2 cellular contexts compared by ENCODE assay signal in the genomic region with DNA sequence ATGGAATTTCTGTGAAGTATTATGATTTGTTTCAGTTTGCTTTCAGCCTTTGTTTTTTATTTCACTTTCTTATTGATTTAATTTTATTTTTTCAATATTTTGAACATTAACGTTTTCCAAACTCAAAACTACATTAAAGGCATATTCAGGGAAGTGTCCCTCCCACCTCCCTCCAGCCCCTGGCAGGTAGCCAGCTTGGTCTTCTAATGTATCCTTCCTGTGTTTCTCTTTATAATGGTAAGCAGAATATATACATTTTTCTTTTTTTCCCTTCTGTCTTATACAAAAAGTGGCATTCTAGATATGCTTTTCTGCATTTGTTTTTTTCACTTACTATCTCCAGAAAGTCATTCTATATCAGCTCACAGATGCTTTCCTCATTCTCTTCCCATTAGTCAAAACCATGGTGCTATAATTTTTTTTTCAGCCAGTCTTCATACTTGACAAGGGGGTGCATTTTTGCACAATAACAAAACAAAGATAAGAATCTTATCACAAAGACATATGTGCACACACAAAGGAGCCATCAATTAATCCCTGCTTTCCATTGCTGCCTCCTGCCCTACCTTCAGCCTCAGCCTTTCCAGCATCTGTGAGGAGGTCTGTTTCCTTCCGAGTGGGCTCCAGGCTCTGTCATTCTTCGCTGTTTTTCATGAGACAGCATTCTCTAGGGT.
TF ChIP-seq lines count a peak whose summit lies in the region.

No MANE protein-coding gene starts in this region.

TF ChIP-seq in SK-N-SH, 30 proteins besides CTCF, POLR2A, EP300 and RAD21:
- no peak for TF ChIP-seq RCOR1 (IDR thresholded peaks at IDR 0.05; ENCODE audit: low read length)
- TF ChIP-seq NFIC (IDR thresholded peaks at IDR 0.05; ENCODE audit: borderline replicate concordance): peak; percentile 61; the same call in 1 of the 2 replicates
- peak; percentile 48 for TF ChIP-seq GATA2 (CRISPR knock-in tag; IDR thresholded peaks at IDR 0.05)
- TF ChIP-seq GABPA (IDR thresholded peaks at IDR 0.05; ENCODE audit: low read depth): no peak
- peak; percentile 48; the same call in 1 of the 2 replicates for TF ChIP-seq JUND (IDR thresholded peaks at IDR 0.05)
- peak; percentile 61; the same call in 1 of the 2 replicates for TF ChIP-seq TCF12 (IDR thresholded peaks at IDR 0.05)
- TF ChIP-seq FOSL2 (IDR thresholded peaks at IDR 0.05; ENCODE audit: borderline replicate concordance, low read depth): peak; percentile 22; the same call in 1 of the 2 replicates
- TF ChIP-seq, protein P1, sequence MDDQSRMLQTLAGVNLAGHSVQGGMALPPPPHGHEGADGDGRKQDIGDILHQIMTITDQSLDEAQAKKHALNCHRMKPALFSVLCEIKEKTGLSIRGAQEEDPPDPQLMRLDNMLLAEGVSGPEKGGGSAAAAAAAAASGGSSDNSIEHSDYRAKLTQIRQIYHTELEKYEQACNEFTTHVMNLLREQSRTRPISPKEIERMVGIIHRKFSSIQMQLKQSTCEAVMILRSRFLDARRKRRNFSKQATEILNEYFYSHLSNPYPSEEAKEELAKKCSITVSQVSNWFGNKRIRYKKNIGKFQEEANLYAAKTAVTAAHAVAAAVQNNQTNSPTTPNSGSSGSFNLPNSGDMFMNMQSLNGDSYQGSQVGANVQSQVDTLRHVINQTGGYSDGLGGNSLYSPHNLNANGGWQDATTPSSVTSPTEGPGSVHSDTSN (IDR thresholded peaks at IDR 0.05): peak; percentile 14; the same call in 1 of the 2 replicates

TF ChIP-seq in endothelial cell of umbilical vein, 7 proteins besides CTCF, POLR2A, EP300 and RAD21:
- peak; percentile 81 for TF ChIP-seq POLR2AphosphoS5 (IDR thresholded peaks at IDR 0.05; ENCODE audit: insufficient read depth, low read depth, low read length)
- TF ChIP-seq EZH2 (IDR thresholded peaks at IDR 0.05; ENCODE audit: borderline replicate concordance, low read depth, low read length, severe bottlenecking): no peak
- TF ChIP-seq GATA2 (IDR thresholded peaks at IDR 0.05; ENCODE audit: insufficient read depth, insufficient read length, low read depth, low read length): peak; percentile 99
- TF ChIP-seq, protein P2, sequence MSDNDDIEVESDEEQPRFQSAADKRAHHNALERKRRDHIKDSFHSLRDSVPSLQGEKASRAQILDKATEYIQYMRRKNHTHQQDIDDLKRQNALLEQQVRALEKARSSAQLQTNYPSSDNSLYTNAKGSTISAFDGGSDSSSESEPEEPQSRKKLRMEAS (IDR thresholded peaks at IDR 0.05; ENCODE audit: insufficient read depth, insufficient read length): no peak
- peak; percentile 81 for TF ChIP-seq JUN (IDR thresholded peaks at IDR 0.05; ENCODE audit: borderline replicate concordance, insufficient read depth, insufficient read length, low read depth)
- TF ChIP-seq FOS (IDR thresholded peaks at IDR 0.05; ENCODE audit: borderline replicate concordance, insufficient read depth, low read length): peak; percentile 60
